1 cellular context compared by ENCODE assay signal in the genomic region with DNA sequence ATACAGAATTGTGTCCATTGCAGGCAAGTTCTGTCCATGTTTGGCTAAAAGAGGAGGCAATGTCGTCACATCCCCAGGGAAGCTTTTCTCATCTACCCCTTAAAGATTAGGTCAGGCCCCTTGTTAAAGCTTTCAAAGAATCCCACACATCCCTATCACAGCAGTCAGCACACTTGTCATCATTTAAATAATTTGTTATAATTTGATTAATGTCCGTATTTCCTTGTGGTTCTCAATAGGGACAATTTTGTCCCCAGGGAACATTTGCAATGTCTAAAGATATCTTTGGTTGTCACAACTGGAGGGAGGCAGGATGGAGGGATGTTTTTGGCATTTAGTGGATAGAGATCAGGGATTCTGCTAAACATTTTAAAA.
TF ChIP-seq lines count a peak whose summit lies in the region.

No MANE protein-coding gene starts in this region.

TF ChIP-seq in GM23338, 12 proteins besides CTCF, POLR2A, EP300 and RAD21 (continued from another document):
- TF ChIP-seq, protein P1, sequence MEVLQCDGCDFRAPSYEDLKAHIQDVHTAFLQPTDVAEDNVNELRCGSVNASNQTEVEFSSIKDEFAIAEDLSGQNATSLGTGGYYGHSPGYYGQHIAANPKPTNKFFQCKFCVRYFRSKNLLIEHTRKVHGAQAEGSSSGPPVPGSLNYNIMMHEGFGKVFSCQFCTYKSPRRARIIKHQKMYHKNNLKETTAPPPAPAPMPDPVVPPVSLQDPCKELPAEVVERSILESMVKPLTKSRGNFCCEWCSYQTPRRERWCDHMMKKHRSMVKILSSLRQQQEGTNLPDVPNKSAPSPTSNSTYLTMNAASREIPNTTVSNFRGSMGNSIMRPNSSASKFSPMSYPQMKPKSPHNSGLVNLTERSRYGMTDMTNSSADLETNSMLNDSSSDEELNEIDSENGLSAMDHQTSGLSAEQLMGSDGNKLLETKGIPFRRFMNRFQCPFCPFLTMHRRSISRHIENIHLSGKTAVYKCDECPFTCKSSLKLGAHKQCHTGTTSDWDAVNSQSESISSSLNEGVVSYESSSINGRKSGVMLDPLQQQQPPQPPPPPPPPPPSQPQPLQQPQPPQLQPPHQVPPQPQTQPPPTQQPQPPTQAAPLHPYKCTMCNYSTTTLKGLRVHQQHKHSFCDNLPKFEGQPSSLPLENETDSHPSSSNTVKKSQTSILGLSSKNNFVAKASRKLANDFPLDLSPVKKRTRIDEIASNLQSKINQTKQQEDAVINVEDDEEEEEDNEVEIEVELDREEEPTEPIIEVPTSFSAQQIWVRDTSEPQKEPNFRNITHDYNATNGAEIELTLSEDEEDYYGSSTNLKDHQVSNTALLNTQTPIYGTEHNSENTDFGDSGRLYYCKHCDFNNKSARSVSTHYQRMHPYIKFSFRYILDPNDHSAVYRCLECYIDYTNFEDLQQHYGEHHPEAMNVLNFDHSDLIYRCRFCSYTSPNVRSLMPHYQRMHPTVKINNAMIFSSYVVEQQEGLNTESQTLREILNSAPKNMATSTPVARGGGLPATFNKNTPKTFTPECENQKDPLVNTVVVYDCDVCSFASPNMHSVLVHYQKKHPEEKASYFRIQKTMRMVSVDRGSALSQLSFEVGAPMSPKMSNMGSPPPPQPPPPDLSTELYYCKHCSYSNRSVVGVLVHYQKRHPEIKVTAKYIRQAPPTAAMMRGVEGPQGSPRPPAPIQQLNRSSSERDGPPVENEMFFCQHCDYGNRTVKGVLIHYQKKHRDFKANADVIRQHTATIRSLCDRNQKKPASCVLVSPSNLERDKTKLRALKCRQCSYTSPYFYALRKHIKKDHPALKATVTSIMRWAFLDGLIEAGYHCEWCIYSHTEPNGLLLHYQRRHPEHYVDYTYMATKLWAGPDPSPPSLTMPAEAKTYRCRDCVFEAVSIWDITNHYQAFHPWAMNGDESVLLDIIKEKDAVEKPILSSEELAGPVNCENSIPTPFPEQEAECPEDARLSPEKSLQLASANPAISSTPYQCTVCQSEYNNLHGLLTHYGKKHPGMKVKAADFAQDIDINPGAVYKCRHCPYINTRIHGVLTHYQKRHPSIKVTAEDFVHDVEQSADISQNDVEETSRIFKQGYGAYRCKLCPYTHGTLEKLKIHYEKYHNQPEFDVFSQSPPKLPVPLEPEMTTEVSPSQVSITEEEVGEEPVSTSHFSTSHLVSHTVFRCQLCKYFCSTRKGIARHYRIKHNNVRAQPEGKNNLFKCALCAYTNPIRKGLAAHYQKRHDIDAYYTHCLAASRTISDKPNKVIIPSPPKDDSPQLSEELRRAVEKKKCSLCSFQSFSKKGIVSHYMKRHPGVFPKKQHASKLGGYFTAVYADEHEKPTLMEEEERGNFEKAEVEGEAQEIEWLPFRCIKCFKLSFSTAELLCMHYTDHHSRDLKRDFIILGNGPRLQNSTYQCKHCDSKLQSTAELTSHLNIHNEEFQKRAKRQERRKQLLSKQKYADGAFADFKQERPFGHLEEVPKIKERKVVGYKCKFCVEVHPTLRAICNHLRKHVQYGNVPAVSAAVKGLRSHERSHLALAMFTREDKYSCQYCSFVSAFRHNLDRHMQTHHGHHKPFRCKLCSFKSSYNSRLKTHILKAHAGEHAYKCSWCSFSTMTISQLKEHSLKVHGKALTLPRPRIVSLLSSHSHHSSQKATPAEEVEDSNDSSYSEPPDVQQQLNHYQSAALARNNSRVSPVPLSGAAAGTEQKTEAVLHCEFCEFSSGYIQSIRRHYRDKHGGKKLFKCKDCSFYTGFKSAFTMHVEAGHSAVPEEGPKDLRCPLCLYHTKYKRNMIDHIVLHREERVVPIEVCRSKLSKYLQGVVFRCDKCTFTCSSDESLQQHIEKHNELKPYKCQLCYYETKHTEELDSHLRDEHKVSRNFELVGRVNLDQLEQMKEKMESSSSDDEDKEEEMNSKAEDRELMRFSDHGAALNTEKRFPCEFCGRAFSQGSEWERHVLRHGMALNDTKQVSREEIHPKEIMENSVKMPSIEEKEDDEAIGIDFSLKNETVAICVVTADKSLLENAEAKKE (CRISPR knock-in tag; IDR thresholded peaks at IDR 0.05) = no peak
- TF ChIP-seq ZNF114 (CRISPR knock-in tag; IDR thresholded peaks at IDR 0.05) = no peak
- no peak for TF ChIP-seq JUNB (IDR thresholded peaks at IDR 0.05; ENCODE audit: unreplicated experiment)
- no peak for TF ChIP-seq EZH2phosphoT487 (IDR thresholded peaks at IDR 0.05; ENCODE audit: unreplicated experiment)
- TF ChIP-seq CREB1 (CRISPR knock-in tag; IDR thresholded peaks at IDR 0.05; ENCODE audit: low read depth) = no peak
